In the genomic region with DNA sequence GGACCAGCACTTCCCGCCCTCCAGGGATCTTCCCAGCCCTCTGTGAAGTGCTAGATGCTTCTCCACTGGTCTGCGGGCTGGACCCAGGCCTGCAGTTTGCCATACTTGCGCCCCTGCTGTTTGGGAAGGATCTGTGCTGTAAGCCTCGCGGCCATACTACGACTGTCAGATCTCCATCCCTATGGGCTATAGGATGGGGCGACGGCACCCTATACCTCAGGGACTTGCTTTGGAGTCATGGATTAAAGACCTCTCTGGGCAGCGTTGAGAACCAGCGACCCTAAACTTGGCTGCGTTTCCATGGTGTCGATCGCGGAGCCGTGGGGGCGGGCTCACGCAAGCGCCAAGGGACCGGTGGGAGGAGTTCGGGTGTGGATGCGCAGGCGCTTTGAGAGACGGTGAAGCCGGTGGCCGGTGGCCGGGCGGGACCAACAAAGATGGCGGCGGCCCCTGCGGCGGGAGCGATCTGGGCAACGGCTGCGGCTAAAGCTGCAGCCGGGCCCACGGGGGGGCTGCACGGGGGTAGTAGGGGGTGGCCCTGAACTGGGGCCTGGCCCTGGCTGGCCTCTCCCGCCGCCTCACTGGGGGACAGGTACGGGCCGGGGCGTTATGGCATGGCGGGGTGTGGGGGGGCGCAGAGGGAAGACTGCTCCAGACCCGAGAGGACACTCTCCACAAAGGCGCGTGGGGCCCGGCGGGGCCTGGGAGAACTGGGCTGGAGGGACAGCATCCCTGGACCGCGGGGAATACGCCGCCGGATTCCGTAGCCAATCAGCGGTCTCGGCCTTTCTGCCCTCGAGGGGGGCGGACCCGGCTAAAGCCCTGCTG, we compare ENCODE assay signal across 8 cellular contexts. TPM values are rescaled to one million over a fixed set of nuclear protein-coding genes. Genes with fewer than 3 reads are reported as not detected.
A peak's percentile ranks its signal among the peaks of the same experiment; 100 is the strongest.
DNase-seq lines count a peak whose midpoint lies in the region; ATAC-seq and TF ChIP-seq lines count a peak whose summit lies in the region.

A gene with protein sequence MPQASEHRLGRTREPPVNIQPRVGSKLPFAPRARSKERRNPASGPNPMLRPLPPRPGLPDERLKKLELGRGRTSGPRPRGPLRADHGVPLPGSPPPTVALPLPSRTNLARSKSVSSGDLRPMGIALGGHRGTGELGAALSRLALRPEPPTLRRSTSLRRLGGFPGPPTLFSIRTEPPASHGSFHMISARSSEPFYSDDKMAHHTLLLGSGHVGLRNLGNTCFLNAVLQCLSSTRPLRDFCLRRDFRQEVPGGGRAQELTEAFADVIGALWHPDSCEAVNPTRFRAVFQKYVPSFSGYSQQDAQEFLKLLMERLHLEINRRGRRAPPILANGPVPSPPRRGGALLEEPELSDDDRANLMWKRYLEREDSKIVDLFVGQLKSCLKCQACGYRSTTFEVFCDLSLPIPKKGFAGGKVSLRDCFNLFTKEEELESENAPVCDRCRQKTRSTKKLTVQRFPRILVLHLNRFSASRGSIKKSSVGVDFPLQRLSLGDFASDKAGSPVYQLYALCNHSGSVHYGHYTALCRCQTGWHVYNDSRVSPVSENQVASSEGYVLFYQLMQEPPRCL (plus strand): TSS at position 414 of the 828 bp plus-strand sequence. CDS start 1,141 bp downstream, outside the sequence.

- H3K4me1 ChIP-seq in right lobe of liver = peaks cover 0 to 8% (median 0%) of the 10 kb centered on the region in 4 donors

- peak within 1 kb of the TSS; percentile 84 to 93 (median 87) for H3K4me3 ChIP-seq in right lobe of liver

- intact Hi-C loops in right lobe of liver (cut with DNase I) = no loop called here

- no peaks in the 10 kb centered on the region for H3K9me3 ChIP-seq in right lobe of liver

- peaks cover 0 to 22% (median 0%) of the 10 kb centered on the region in 4 donors for H3K36me3 ChIP-seq in right lobe of liver

- ATAC-seq in GM19438 (IDR thresholded peaks at IDR 0.05; ENCODE audit: low read depth, unreplicated experiment) = peak; percentile 88
- peak; percentile 96 to 98 (median 96) for ATAC-seq in right lobe of liver

- WGBS in right lobe of liver (ENCODE audit: insufficient coverage, low coverage, low lambda C conversion rate, missing lambda C conversion rate) = 1% methylated on average over 35 of the region's 60 CpGs

- H3K27me3 ChIP-seq in right lobe of liver = no peaks in the 10 kb centered on the region

- peak; percentile 55 for TF ChIP-seq POLR2A in right lobe of liver (IDR thresholded peaks at IDR 0.05)

- peak in 2 of 4 donors; percentile 11 to 14 for TF ChIP-seq CTCF in right lobe of liver (IDR thresholded peaks at IDR 0.05)

- peak within 1 kb of the TSS; percentile 73 to 85 (median 78) for H3K27ac ChIP-seq in right lobe of liver

- DNase-seq in CD1c-positive myeloid dendritic cell (ENCODE audit: extremely low spot score) = peak; percentile 96
- peak; percentile 91 for DNase-seq in HK-2 (ENCODE audit: unreplicated experiment)
- DNase-seq in NCI-H82 treated with DMSO at 0.1 percent for 48 hours (lab: John Stamatoyannopoulos, UW; ENCODE audit: unreplicated experiment) = peak; percentile 89
- DNase-seq in activated CD4-positive, alpha-beta T cell treated with anti-CD3 and anti-CD28 coated beads, Interleukin-2, amount 50 U/mL, for 48 hours = peak; percentile 92 to 93
- DNase-seq in dermis blood vessel endothelial cell = peak; percentile 94
- DNase-seq in right lobe of liver = peak; percentile 94 to 96 (median 94)
- DNase-seq in stimulated activated CD4-positive, alpha-beta T cell treated with anti-CD3 and anti-CD28 coated beads, Interleukin-4, amount 100 ng/mL, for 4 hours = peak; percentile 88 to 89

RNA-seq across cellular contexts. Expression of the gene that starts here (rescaled TPM):
- 5.4 and 12.8 TPM in 2 replicates for total RNA-seq in dermis blood vessel endothelial cell
- 10 to 100 TPM in 1 of 6 experiments, 1 to 10 TPM in 5; 6.9 to 11.1 (median 8.8) TPM for total RNA-seq in right lobe of liver

Comparison
In these comparisons a context has a peak if more than half of its experiments do, and no peak if none do; other contexts are left out.
1. Peak in every context shown above with its lines: DNase-seq, ATAC-seq, H3K4me3 ChIP-seq and H3K27ac ChIP-seq.